20 cellular contexts compared by ENCODE assay signal in the genomic region with DNA sequence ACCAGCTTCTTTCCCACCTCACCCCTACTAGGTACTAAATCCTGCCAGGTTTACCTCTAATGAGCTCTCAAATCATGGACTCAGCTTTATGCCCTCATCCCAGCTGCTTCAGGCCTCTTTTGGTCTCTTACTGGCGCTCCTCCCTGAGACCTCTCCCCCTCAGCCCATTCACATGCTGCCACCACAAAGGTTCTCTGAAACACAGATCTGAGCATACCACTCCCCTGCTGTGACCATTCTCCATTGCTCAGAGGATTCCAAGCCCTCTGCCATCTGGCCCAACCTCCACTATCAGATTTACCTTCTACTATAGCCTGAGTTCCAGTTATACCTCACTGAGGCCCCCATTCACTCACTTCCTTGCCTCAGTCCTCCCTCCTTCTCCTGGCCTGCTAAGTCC.
DNase-seq lines count a peak whose midpoint lies in the region; ATAC-seq, FAIRE-seq and TF ChIP-seq lines count a peak whose summit lies in the region.
"Had no signal": no experiment of that assay in that cellular context is flagged by ENCODE, and none has a peak within 500 bp of the region (broad histone marks: within the 10 kb centered on the region; RNA-seq: fewer than 3 reads in every experiment).

No MANE protein-coding gene starts in this region.

- H3K4me1 Mint-ChIP-seq in activated CD8-positive, alpha-beta memory T cell treated with anti-CD3 and anti-CD28 coated beads, Interleukin-2, amount 10 ng/mL, durations not matched to agents 7 days and 5 days: peaks cover 81% of the 10 kb centered on the region
- peaks cover 91 to 99% (median 95%) of the 10 kb centered on the region in 3 donors for H3K4me1 Mint-ChIP-seq in T-cell
- H3K4me1 Mint-ChIP-seq in neural crest cell: peaks cover 4% of the 10 kb centered on the region
- peaks cover 5% of the 10 kb centered on the region for H3K4me1 Mint-ChIP-seq in glutamatergic neuron (ENCODE audit: low read depth, unreplicated experiment)

- H3K4me1 ChIP-seq in GM12878 (ENCODE audit: control insufficient read depth, insufficient read depth, low read length): peaks cover 32% of the 10 kb centered on the region
- H3K4me1 ChIP-seq: SJCRH30, testis had no signal

- ATAC-seq in activated CD8-positive, alpha-beta memory T cell treated with anti-CD3 and anti-CD28 coated beads, Interleukin-2, amount 10 ng/mL, durations not matched to agents 7 days and 5 days: no peak
- ATAC-seq in T-cell (replicated peaks in 1 of 4) (no peak), GM12878 (no peak)
- ATAC-seq: A549, gastroesophageal sphincter, left colon had no signal

- SMC1A ChIA-PET in GM12878 (lab: Charles Lee; ENCODE audit: uncharacterized antibody, unreplicated experiment): interaction anchor here (1.0 to 6.0 kb wide), 10 partner anchors 8 to 63 kb away, joined by 3 to 43 read pairs (median 6); no protein-coding TSS in a partner anchor

- CTCF ChIA-PET in activated CD8-positive, alpha-beta memory T cell treated with anti-CD3 and anti-CD28 coated beads, Interleukin-2, amount 10 ng/mL, durations not matched to agents 7 days and 5 days (lab: Charles Lee): interaction anchor here (1.5 to 2.8 kb wide), 4 partner anchors 17 to 55 kb away, joined by 3 to 9 read pairs (median 4); no protein-coding TSS in a partner anchor
- CTCF ChIA-PET in T-cell (lab: Charles Lee): interaction anchor here (0.5 to 2.8 kb wide), 5 partner anchors 13 to 247 kb away, joined by 3 to 12 read pairs (median 9); no protein-coding TSS in a partner anchor
- CTCF ChIA-PET in GM12878 (lab: Yijun Ruan, JAX): interaction anchor here (1.1 to 6.5 kb wide), 5 partner anchors 17 to 176 kb away, joined by 3 to 63 read pairs (median 11); no protein-coding TSS in a partner anchor

- TF ChIP-seq POLR2A in GM12878 (IDR thresholded peaks at IDR 0.05; ENCODE audit: low read depth, low read length): no peak

- 100% methylated on average over 1 of the region's 1 CpG for WGBS in GM12878 (ENCODE audit: insufficient coverage, insufficient replicate concordance, low lambda C conversion rate, missing lambda C conversion rate)

- H3K27ac Mint-ChIP-seq in activated CD8-positive, alpha-beta memory T cell treated with anti-CD3 and anti-CD28 coated beads, Interleukin-2, amount 10 ng/mL, durations not matched to agents 7 days and 5 days: peak overlapping the region; percentile 11
- peak overlapping the region; percentile 85 to 88 for H3K27ac Mint-ChIP-seq in T-cell
- H3K27ac Mint-ChIP-seq in neural crest cell (ENCODE audit: unreplicated experiment): peak overlapping the region; percentile 52
- H3K27ac Mint-ChIP-seq in glutamatergic neuron (ENCODE audit: unreplicated experiment): no peak overlapping the region

- no peak overlapping the region for H3K4me2 ChIP-seq in GM12878 (ENCODE audit: control insufficient read depth, insufficient read depth)
- H3K4me2 ChIP-seq: A549, PC-9 had no signal

- intact Hi-C loops in GM12878 (cut with micrococcal nuclease; ENCODE audit: unreplicated experiment): no loop called here

- H3K79me2 ChIP-seq in GM12878 (ENCODE audit: control insufficient read depth, insufficient read depth, low read length): peaks cover 2% of the 10 kb centered on the region

- no peak for DNase-seq in activated CD8-positive, alpha-beta memory T cell treated with anti-CD3 and anti-CD28 coated beads, Interleukin-2, amount 10 ng/mL, durations not matched to agents 7 days and 5 days
- DNase-seq in activated CD8-positive, alpha-beta memory T cell treated with anti-CD3 and anti-CD28 coated beads for 24 hours: no peak
- DNase-seq in T-cell (no peak), GM12878 (ENCODE audit: low read depth, low spot score) (no peak), neural crest cell (ENCODE audit: low read depth, low spot score) (no peak), RCC 7860 (ENCODE audit: low spot score) (no peak), RPMI8226 (no peak), glutamatergic neuron (no peak)
- DNase-seq: activated CD4-positive, CD25-positive, alpha-beta regulatory T cell treated with anti-CD3 and anti-CD28 coated beads, Interleukin-2, amount 50 U/mL, for 72 hours; erythroblast; left colon; occipital lobe; PC-9; SJCRH30; stimulated activated CD4-positive, alpha-beta T cell treated with anti-CD3 and anti-CD28 coated beads, Interleukin-12 subunit alpha, Interleukin-12 subunit beta, amount 100 ng/mL, for 4 hours; stimulated activated CD8-positive, alpha-beta memory T cell treated with anti-CD3 and anti-CD28 coated beads, Interleukin-4, amount 100 ng/mL, for 48 hours; T-helper 9 cell; testis had no signal

- H3K4me3 ChIP-seq in GM12878: no peak overlapping the region
- H3K4me3 ChIP-seq: A549, gastroesophageal sphincter, PC-9, SJCRH30, testis had no signal

- FAIRE-seq in GM12878 (lab: Jason Lieb, UNC): no peak
- no peak for FAIRE-seq in RCC 7860 (lab: Jason Lieb, UNC)
- FAIRE-seq: A549 had no signal

- no peak overlapping the region for H3K27ac ChIP-seq in GM12878 (ENCODE audit: control insufficient read depth, insufficient read depth)
- H3K27ac ChIP-seq: A549, gastroesophageal sphincter, PC-9, SJCRH30, testis had no signal

- no peak overlapping the region for H2AFZ ChIP-seq in GM12878 (ENCODE audit: control insufficient read depth, low read depth, low read length)
- H2AFZ ChIP-seq: PC-9 had no signal

- TF ChIP-seq CTCF in GM12878 (IDR thresholded peaks at IDR 0.05 in 2 of 3, conservative IDR thresholded peaks at IDR 0.05 in 1 of 3; ENCODE audit: control insufficient read depth in 2 of 3, extremely low read depth in 1 of 3, insufficient read depth in 1 of 3, low read depth in 3 of 3, low read length in 3 of 3) (no peak), neural crest cell (conservative IDR thresholded peaks at IDR 0.05) (no peak), glutamatergic neuron (IDR thresholded peaks at IDR 0.05; ENCODE audit: partially characterized antibody, unreplicated experiment) (no peak)

- POLR2A ChIA-PET in T-cell (lab: Charles Lee): interaction anchor here in 1 of 2 donors (0.6 kb wide), 1 partner anchor 194 kb away, joined by 3 read pairs; no protein-coding TSS in a partner anchor
- POLR2A ChIA-PET in GM12878 (lab: Charles Lee): interaction anchor here (0.5 to 2.2 kb wide), 3 partner anchors 9 to 34 kb away, joined by 3 to 8 read pairs (median 4); no protein-coding TSS in a partner anchor

- peaks cover 54% of the 10 kb centered on the region for H3K36me3 Mint-ChIP-seq in activated CD8-positive, alpha-beta memory T cell treated with anti-CD3 and anti-CD28 coated beads, Interleukin-2, amount 10 ng/mL, durations not matched to agents 7 days and 5 days
- peaks cover 51% of the 10 kb centered on the region for H3K36me3 Mint-ChIP-seq in T-cell
- H3K36me3 Mint-ChIP-seq in neural crest cell (ENCODE audit: low read depth): no peaks in the 10 kb centered on the region
- no peaks in the 10 kb centered on the region for H3K36me3 Mint-ChIP-seq in glutamatergic neuron (ENCODE audit: unreplicated experiment)

- TSS peak; percentile 11 for BruUV-seq in GM12878 (replicated peaks; lab: Mats Ljungman, UMichigan)

- no peak overlapping the region for H3K9ac ChIP-seq in GM12878 (ENCODE audit: control insufficient read depth, insufficient read depth, low read length)

- H3K9me3 ChIP-seq in GM12878 (replicated peaks; ENCODE audit: control insufficient read depth, insufficient read depth, low read length): no peaks in the 10 kb centered on the region
- H3K9me3 ChIP-seq: A549, gastroesophageal sphincter, SJCRH30, testis had no signal

- TF ChIP-seq RAD21 in GM12878 (IDR thresholded peaks at IDR 0.05; ENCODE audit: insufficient read depth, low read depth, low read length): no peak

- H3K9me3 Mint-ChIP-seq in activated CD8-positive, alpha-beta memory T cell treated with anti-CD3 and anti-CD28 coated beads, Interleukin-2, amount 10 ng/mL, durations not matched to agents 7 days and 5 days (ENCODE audit: low read depth): no peaks in the 10 kb centered on the region
- H3K9me3 Mint-ChIP-seq in T-cell (no peaks in the 10 kb centered on the region), neural crest cell (no peaks in the 10 kb centered on the region), glutamatergic neuron (ENCODE audit: unreplicated experiment) (no peaks in the 10 kb centered on the region)

- in situ Hi-C loops in GM12878 (cut with MboI): no loop called here

- H3K27me3 ChIP-seq in GM12878 (replicated peaks in 1 of 2; ENCODE audit: control insufficient read depth in 2 of 2, insufficient read depth in 2 of 2, low read length in 1 of 2): no peaks in the 10 kb centered on the region
- H3K27me3 ChIP-seq: gastroesophageal sphincter, SJCRH30, testis had no signal

- H3K36me3 ChIP-seq in GM12878 (ENCODE audit: control insufficient read depth in 2 of 2, insufficient read depth in 2 of 2, low read length in 1 of 2): peaks cover 7 to 9% of the 10 kb centered on the region in 2 experiments; a peak in 3 of 4 replicates
- H3K36me3 ChIP-seq: gastroesophageal sphincter, SJCRH30 had no signal

- no peaks in the 10 kb centered on the region for H3K27me3 Mint-ChIP-seq in activated CD8-positive, alpha-beta memory T cell treated with anti-CD3 and anti-CD28 coated beads, Interleukin-2, amount 10 ng/mL, durations not matched to agents 7 days and 5 days
- H3K27me3 Mint-ChIP-seq in T-cell: no peaks in the 10 kb centered on the region
- H3K27me3 Mint-ChIP-seq in neural crest cell (ENCODE audit: low read depth): no peaks in the 10 kb centered on the region
- no peaks in the 10 kb centered on the region for H3K27me3 Mint-ChIP-seq in glutamatergic neuron (ENCODE audit: unreplicated experiment)

- H3K4me3 Mint-ChIP-seq in activated CD8-positive, alpha-beta memory T cell treated with anti-CD3 and anti-CD28 coated beads, Interleukin-2, amount 10 ng/mL, durations not matched to agents 7 days and 5 days: no peak overlapping the region
- no peak overlapping the region for H3K4me3 Mint-ChIP-seq in T-cell
- no peak overlapping the region for H3K4me3 Mint-ChIP-seq in neural crest cell
- H3K4me3 Mint-ChIP-seq in glutamatergic neuron (ENCODE audit: unreplicated experiment): no peak overlapping the region

- TF ChIP-seq EP300 in GM12878 (IDR thresholded peaks at IDR 0.05; ENCODE audit: borderline replicate concordance in 1 of 2, control insufficient read depth in 1 of 2, low read depth in 2 of 2, low read length in 2 of 2): no peak

- H4K20me1 ChIP-seq in GM12878 (ENCODE audit: control insufficient read depth, insufficient read depth): no peaks in the 10 kb centered on the region

- RAD21 ChIA-PET in GM12878 (lab: Charles Lee; ENCODE audit: unreplicated experiment): interaction anchor here (1.3 to 5.5 kb wide), 6 partner anchors 9 to 37 kb away, joined by 4 to 26 read pairs (median 6); no protein-coding TSS in a partner anchor
